Comparison of ENCODE assay signal across 13 cellular contexts in the genomic region with DNA sequence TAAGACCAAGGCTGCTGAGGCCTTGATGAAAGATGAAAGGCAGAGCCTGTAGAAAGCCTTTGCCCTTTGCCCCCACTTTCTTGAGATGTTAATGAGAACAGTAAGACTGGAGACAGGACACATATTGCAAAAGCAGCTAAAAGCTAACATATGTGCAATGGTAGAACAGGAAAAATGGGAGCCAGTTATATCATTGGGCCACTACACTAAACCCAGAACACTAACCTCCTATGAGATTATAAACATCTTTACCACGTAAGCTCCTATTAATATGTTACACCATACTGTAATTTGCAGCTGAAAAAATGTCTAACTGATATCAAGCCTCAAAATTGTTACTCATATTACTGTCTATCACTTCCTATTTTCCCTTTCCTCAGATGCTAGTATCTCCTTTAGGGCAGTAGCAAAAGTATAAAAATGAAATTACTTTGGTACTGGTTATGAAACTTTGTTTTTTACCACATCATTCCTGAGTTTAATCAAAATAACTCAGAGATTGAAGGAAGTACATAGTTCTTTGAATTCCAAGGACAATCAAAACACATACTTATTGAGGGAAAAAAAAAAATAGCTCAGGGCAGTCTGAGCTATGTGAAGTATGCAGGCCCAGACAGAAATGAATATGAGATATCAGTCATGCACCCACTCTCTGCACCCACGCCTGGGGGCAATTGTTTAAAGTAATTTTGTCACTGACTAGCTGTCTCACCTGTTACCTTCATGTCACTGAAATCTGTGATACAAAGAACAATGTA. TPM values are rescaled to one million over a fixed set of nuclear protein-coding genes. Genes with fewer than 3 reads are reported as not detected.
DNase-seq lines count a peak whose midpoint lies in the region; ATAC-seq and TF ChIP-seq lines count a peak whose summit lies in the region.
"Had no signal": no experiment of that assay in that cellular context is flagged by ENCODE, and none has a peak within 500 bp of the region (broad histone marks: within the 10 kb centered on the region; RNA-seq: fewer than 3 reads in every experiment).

No MANE protein-coding gene starts in this region.

- H3K4me3 ChIP-seq in SJCRH30 (no peak overlapping the region), esophagus squamous epithelium (no peak overlapping the region), skin epidermis (no peak overlapping the region)

- ATAC-seq in GM18519 (IDR thresholded peaks at IDR 0.05; ENCODE audit: low FRiP score, unreplicated experiment): no peak
- no peak for ATAC-seq in GM21619 (IDR thresholded peaks at IDR 0.05; ENCODE audit: unreplicated experiment)
- ATAC-seq: left colon had no signal

- no peak for TF ChIP-seq POLR2A in esophagus squamous epithelium (IDR thresholded peaks at IDR 0.05)

- H3K36me3 ChIP-seq in SJCRH30 (peaks cover 30% of the 10 kb centered on the region), esophagus squamous epithelium (peaks cover 0 to 48% (median 3%) of the 10 kb centered on the region in 3 donors)

- intact Hi-C loops in esophagus squamous epithelium (cut with DNase I): no loop called here

- H3K4me1 ChIP-seq in SJCRH30: peaks cover 30% of the 10 kb centered on the region
- H3K4me1 ChIP-seq in esophagus squamous epithelium: peaks cover 15 to 55% (median 34%) of the 10 kb centered on the region in 3 donors

- H3K27ac ChIP-seq in SJCRH30 (peak overlapping the region; percentile 62), esophagus squamous epithelium (peak overlapping the region; percentile 62 to 78 (median 74)), skin epidermis (peak overlapping the region in 19 of 21 experiments; percentile 2 to 80 (median 66))
- H3K27ac ChIP-seq: WERI-Rb-1 had no signal

- DNase-seq in GM04503 (ENCODE audit: low read depth) (peak; percentile 64), SJCRH30 (peak; percentile 34 to 42), esophagus squamous epithelium (lab: John Stamatoyannopoulos, UW) (no peak), ureter (ENCODE audit: low spot score) (no peak), pons (ENCODE audit: low spot score) (no peak)
- DNase-seq: anterior cingulate cortex; left colon; NCI-H2107; stimulated activated CD4-positive, alpha-beta T cell treated with anti-CD3 and anti-CD28 coated beads, Interleukin-4, amount 100 ng/mL, for 4 hours; WERI-Rb-1 had no signal

- H3K27me3 ChIP-seq in SJCRH30: no peaks in the 10 kb centered on the region
- no peaks in the 10 kb centered on the region for H3K27me3 ChIP-seq in esophagus squamous epithelium

- no peak for TF ChIP-seq CTCF in esophagus squamous epithelium (IDR thresholded peaks at IDR 0.05)

- H3K9me3 ChIP-seq in SJCRH30 (replicated peaks): no peaks in the 10 kb centered on the region
- H3K9me3 ChIP-seq in esophagus squamous epithelium: no peaks in the 10 kb centered on the region

- WGBS in esophagus squamous epithelium, 2 donors: 30 to 42% methylated on average over 2 of the region's 2 CpGs

RNA-seq across cellular contexts. Expression of gene HPS5, which starts 9.1 kb away (rescaled TPM):
- total RNA-seq in SJCRH30 (2014; rRNA removed; shearing (Covaris generic)): 36.9 and 40.5 TPM in 2 replicates
- 10 to 100 TPM; 10.8 to 21.2 (median 15.5) TPM for total RNA-seq in esophagus squamous epithelium
- total RNA-seq in ureter: 18.1 TPM

RNA-seq across cellular contexts. Expression of gene GTF2H1, which starts 9.5 kb away (rescaled TPM):
- 72.9 and 85.2 TPM in 2 replicates for total RNA-seq in SJCRH30 (2014; rRNA removed; shearing (Covaris generic))
- total RNA-seq in esophagus squamous epithelium (10 to 100 TPM; 33.5 to 77.4 (median 54.8) TPM), ureter (61.4 TPM)

RNA-seq across cellular contexts. Expression of gene SAA1, which starts 46.8 kb away (rescaled TPM):
- total RNA-seq in SJCRH30 (2014; rRNA removed; shearing (Covaris generic)): not detected in 2 replicates
- total RNA-seq in esophagus squamous epithelium (100 to 1,000 TPM in 1 of 4 donors, 10 to 100 TPM in 2, 1 to 10 TPM in 1; 2.3 to 207 (median 22.6) TPM), ureter (5.5 TPM)

Comparison
In these comparisons a context has a peak if more than half of its experiments do, and no peak if none do; other contexts are left out.
1. DNase-seq: peak in GM04503 (single experiment) and SJCRH30 (2 of 2); none in esophagus squamous epithelium (single experiment), ureter (single experiment) and pons (single experiment).
2. Peak in every context shown above with its lines, with median percentiles within 50 percentile points of each other: H3K27ac ChIP-seq.